1 cellular context compared by ENCODE assay signal in the genomic region with DNA sequence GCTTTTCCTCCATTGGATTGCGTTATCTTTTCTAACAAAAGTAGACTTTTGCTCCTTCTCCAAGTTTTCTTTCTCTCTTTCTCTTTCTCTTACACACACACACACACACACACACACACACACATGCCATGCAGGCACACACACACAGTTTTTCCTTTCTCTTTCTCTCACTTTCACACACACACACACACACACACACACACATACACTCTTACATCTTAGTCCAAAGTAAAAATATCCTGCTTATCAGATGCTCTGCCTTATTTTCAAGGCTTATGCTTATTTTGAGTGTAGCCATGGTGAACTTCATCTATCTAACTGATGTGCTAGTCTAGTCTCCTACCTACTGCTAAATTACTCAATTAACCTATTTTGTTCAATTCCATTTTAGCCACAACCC.
TF ChIP-seq lines count a peak whose summit lies in the region.

No MANE protein-coding gene starts in this region.

TF ChIP-seq in IMR-90, 13 proteins besides CTCF, POLR2A, EP300 and RAD21:
- no peak for TF ChIP-seq NFE2L2 (IDR thresholded peaks at IDR 0.05; ENCODE audit: low read depth, low read length)
- no peak for TF ChIP-seq RFX5 (IDR thresholded peaks at IDR 0.05; ENCODE audit: low read depth, low read length)
- TF ChIP-seq MAFK (IDR thresholded peaks at IDR 0.05; ENCODE audit: low read depth, low read length) = no peak
- TF ChIP-seq BHLHE40 (IDR thresholded peaks at IDR 0.05; ENCODE audit: low read depth, low read length) = no peak
- TF ChIP-seq MAZ (IDR thresholded peaks at IDR 0.05; ENCODE audit: borderline replicate concordance, low read depth, low read length) = no peak
- TF ChIP-seq, protein P1, sequence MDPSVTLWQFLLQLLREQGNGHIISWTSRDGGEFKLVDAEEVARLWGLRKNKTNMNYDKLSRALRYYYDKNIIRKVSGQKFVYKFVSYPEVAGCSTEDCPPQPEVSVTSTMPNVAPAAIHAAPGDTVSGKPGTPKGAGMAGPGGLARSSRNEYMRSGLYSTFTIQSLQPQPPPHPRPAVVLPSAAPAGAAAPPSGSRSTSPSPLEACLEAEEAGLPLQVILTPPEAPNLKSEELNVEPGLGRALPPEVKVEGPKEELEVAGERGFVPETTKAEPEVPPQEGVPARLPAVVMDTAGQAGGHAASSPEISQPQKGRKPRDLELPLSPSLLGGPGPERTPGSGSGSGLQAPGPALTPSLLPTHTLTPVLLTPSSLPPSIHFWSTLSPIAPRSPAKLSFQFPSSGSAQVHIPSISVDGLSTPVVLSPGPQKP (IDR thresholded peaks at IDR 0.05; ENCODE audit: borderline replicate concordance, low read depth, low read length) = no peak
- no peak for TF ChIP-seq FOS (IDR thresholded peaks at IDR 0.05; ENCODE audit: low read depth, low read length)
- no peak for TF ChIP-seq RCOR1 (IDR thresholded peaks at IDR 0.05; ENCODE audit: insufficient replicate concordance, low read length)
- no peak for TF ChIP-seq SMC3 (IDR thresholded peaks at IDR 0.05; ENCODE audit: low read depth, low read length)
- TF ChIP-seq CEBPB (IDR thresholded peaks at IDR 0.05; ENCODE audit: low read depth, low read length) = no peak
- no peak for TF ChIP-seq MXI1 (IDR thresholded peaks at IDR 0.05; ENCODE audit: borderline replicate concordance, low read depth, low read length)
- no peak for TF ChIP-seq CHD1 (IDR thresholded peaks at IDR 0.05; ENCODE audit: low read depth, low read length)
